In genomic region chr6:11120273-11121005, GRCh38 we compare ENCODE assay signal across 13 cellular contexts.
DNase-seq lines count a peak whose midpoint lies in the region; ATAC-seq and FAIRE-seq lines count a peak whose summit lies in the region.
"Had no signal": no experiment of that assay in that cellular context is flagged by ENCODE, and none has a peak within 500 bp of the region (broad histone marks: within the 10 kb centered on the region; RNA-seq: fewer than 3 reads in every experiment).

No MANE protein-coding gene starts in this region.

- DNase-seq in EL (peak; percentile 47), NCI-H146 (lab: John Stamatoyannopoulos, UW) (peak; percentile 18), astrocyte of the hippocampus (ENCODE audit: low read depth, low spot score) (peak; percentile 45), kidney tubule cell (ENCODE audit: low spot score) (peak; percentile 49), NOMO-1 treated with DMSO at 0.1 percent for 48 hours (lab: John Stamatoyannopoulos, UW; ENCODE audit: unreplicated experiment) (no peak), GM19239 (ENCODE audit: insufficient read length, low spot score) (no peak), NCI-H526 treated with DMSO at 0.1 percent for 48 hours (lab: John Stamatoyannopoulos, UW) (no peak)
- DNase-seq: activated CD4-positive, alpha-beta T cell treated with anti-CD3 and anti-CD28 coated beads, Interleukin-2, amount 50 U/mL, for 1 hour; activated gamma-delta T cell treated with Interleukin-2 at 50 U/mL for 16 hours; Caco-2; right cardiac atrium; trophoblast cell had no signal

- ATAC-seq in HG02759 (IDR thresholded peaks at IDR 0.05; ENCODE audit: unreplicated experiment): no peak
- ATAC-seq: right cardiac atrium had no signal

- no peak for FAIRE-seq in GM19239 (lab: Jason Lieb, UNC)

Comparison
In these comparisons a context has a peak if more than half of its experiments do, and no peak if none do; other contexts are left out.
1. DNase-seq: peak in EL (single experiment), NCI-H146 (single experiment), astrocyte of the hippocampus (single experiment) and kidney tubule cell (single experiment); none in NOMO-1 treated with DMSO at 0.1 percent for 48 hours (single experiment), GM19239 (single experiment) and NCI-H526 treated with DMSO at 0.1 percent for 48 hours (single experiment).